Comparison of ENCODE assay signal across 25 cellular contexts in the genomic region with DNA sequence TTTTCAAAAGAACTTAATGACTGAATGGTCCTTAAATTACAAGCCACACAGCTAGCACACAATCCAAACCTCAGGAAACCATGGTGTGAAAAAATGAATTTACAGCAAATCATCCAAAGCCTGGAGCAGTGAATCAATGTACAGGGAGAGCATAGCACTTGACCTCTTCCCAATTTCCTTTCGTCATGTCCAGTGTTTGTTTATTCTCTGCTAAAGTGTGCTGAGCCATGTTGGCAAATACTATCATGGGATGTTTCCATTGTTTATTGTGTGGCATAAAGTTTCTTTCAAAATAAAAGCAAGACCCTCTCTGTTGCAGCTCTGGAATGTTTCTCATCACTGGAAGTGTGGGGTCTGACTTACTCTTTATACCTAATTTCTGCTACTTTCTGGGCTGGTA. TPM values are rescaled to one million over a fixed set of nuclear protein-coding genes. Genes with fewer than 3 reads are reported as not detected.
"Had no signal": no experiment of that assay in that cellular context is flagged by ENCODE, and none has a peak within 500 bp of the region (broad histone marks: within the 10 kb centered on the region; RNA-seq: fewer than 3 reads in every experiment).

No MANE protein-coding gene starts in this region.

- H3K36me3 Mint-ChIP-seq: activated CD8-positive, alpha-beta memory T cell treated with anti-CD3 and anti-CD28 coated beads, Interleukin-2, amount 10 ng/mL, durations not matched to agents 7 days and 5 days had no signal

- H3K4me1 Mint-ChIP-seq: activated CD4-positive, alpha-beta memory T cell treated with anti-CD3 and anti-CD28 coated beads, Interleukin-2, amount 10 ng/mL, durations not matched to agents 7 days and 5 days; activated CD8-positive, alpha-beta memory T cell treated with anti-CD3 and anti-CD28 coated beads, Interleukin-2, amount 10 ng/mL, durations not matched to agents 7 days and 5 days; nephron progenitor cell had no signal

- H3K27ac ChIP-seq: body of pancreas, cardiac muscle cell, right lobe of liver, upper lobe of left lung had no signal

- H3K4me3 ChIP-seq: body of pancreas, cardiac muscle cell, gastrocnemius medialis, mucosa of descending colon, right lobe of liver, upper lobe of left lung had no signal

- H3K36me3 ChIP-seq: cardiac muscle cell, gastrocnemius medialis, right lobe of liver, upper lobe of left lung had no signal

- ATAC-seq: activated CD8-positive, alpha-beta memory T cell treated with anti-CD3 and anti-CD28 coated beads, Interleukin-2, amount 10 ng/mL, durations not matched to agents 7 days and 5 days; body of pancreas; mucosa of descending colon; stimulated activated naive CD8-positive, alpha-beta T cell treated with anti-CD3 and anti-CD28 coated beads, Interleukin-15, Interleukin-2, amounts not matched to agents 100 U/mL and 50 U/mL, for 24 hours had no signal

- H3K9me3 ChIP-seq: body of pancreas, gastrocnemius medialis, mucosa of descending colon, right lobe of liver, upper lobe of left lung had no signal

- DNase-seq: activated CD4-positive, alpha-beta memory T cell treated with anti-CD3 and anti-CD28 coated beads, Interleukin-2, amount 10 ng/mL, durations not matched to agents 7 days and 5 days; activated CD4-positive, alpha-beta T cell treated with anti-CD3 and anti-CD28 coated beads for 48 hours; activated CD8-positive, alpha-beta memory T cell treated with anti-CD3 and anti-CD28 coated beads, Interleukin-2, amount 10 ng/mL, durations not matched to agents 7 days and 5 days; activated gamma-delta T cell; activated naive CD4-positive, alpha-beta T cell treated with anti-CD3 and anti-CD28 coated beads, Interleukin-2, amount 50 U/mL, for 16 hours; anterior cingulate cortex; body of pancreas; erythroblast; gastrocnemius medialis; head of caudate nucleus; mesendoderm; mucosa of descending colon; nephron progenitor cell; nucleus accumbens; right lobe of liver; stimulated activated CD4-positive, alpha-beta T cell treated with anti-CD3 and anti-CD28 coated beads, Interleukin-4, amount 100 ng/mL, for 4 hours; stimulated activated naive CD8-positive, alpha-beta T cell treated with anti-CD3 and anti-CD28 coated beads, Interleukin-15, Interleukin-2, amounts not matched to agents 100 U/mL and 50 U/mL, for 24 hours; T-helper 2 cell; upper lobe of left lung had no signal

- H3K27ac Mint-ChIP-seq: activated CD4-positive, alpha-beta memory T cell treated with anti-CD3 and anti-CD28 coated beads, Interleukin-2, amount 10 ng/mL, durations not matched to agents 7 days and 5 days; activated CD8-positive, alpha-beta memory T cell treated with anti-CD3 and anti-CD28 coated beads, Interleukin-2, amount 10 ng/mL, durations not matched to agents 7 days and 5 days; activated T-helper 1 cell treated with anti-CD3 and anti-CD28 coated beads, Interleukin-12 subunit alpha, Interleukin-12 subunit beta, Interleukin-2, Interleukin-4 antibody, amounts not matched to agents 30 ng/mL and 10 ng/mL and 1 ng/mL, durations not matched to agents 14 hours and 24 hours and 36 hours; nephron progenitor cell had no signal

- H3K27me3 ChIP-seq: body of pancreas, cardiac muscle cell, gastrocnemius medialis, upper lobe of left lung had no signal

- H3K9me3 Mint-ChIP-seq: activated CD4-positive, alpha-beta memory T cell treated with anti-CD3 and anti-CD28 coated beads, Interleukin-2, amount 10 ng/mL, durations not matched to agents 7 days and 5 days; activated T-helper 1 cell treated with anti-CD3 and anti-CD28 coated beads, Interleukin-12 subunit alpha, Interleukin-12 subunit beta, Interleukin-2, Interleukin-4 antibody, amounts not matched to agents 30 ng/mL and 10 ng/mL and 1 ng/mL, durations not matched to agents 14 hours and 24 hours and 36 hours; nephron progenitor cell had no signal

- H3K27me3 Mint-ChIP-seq: activated CD4-positive, alpha-beta memory T cell treated with anti-CD3 and anti-CD28 coated beads, Interleukin-2, amount 10 ng/mL, durations not matched to agents 7 days and 5 days; activated CD8-positive, alpha-beta memory T cell treated with anti-CD3 and anti-CD28 coated beads, Interleukin-2, amount 10 ng/mL, durations not matched to agents 7 days and 5 days had no signal

- H3K4me1 ChIP-seq: body of pancreas, right lobe of liver, upper lobe of left lung had no signal

- H3K4me3 Mint-ChIP-seq: activated CD4-positive, alpha-beta memory T cell treated with anti-CD3 and anti-CD28 coated beads, Interleukin-2, amount 10 ng/mL, durations not matched to agents 7 days and 5 days; activated CD8-positive, alpha-beta memory T cell treated with anti-CD3 and anti-CD28 coated beads, Interleukin-2, amount 10 ng/mL, durations not matched to agents 7 days and 5 days; activated T-helper 1 cell treated with anti-CD3 and anti-CD28 coated beads, Interleukin-12 subunit alpha, Interleukin-12 subunit beta, Interleukin-2, Interleukin-4 antibody, amounts not matched to agents 30 ng/mL and 10 ng/mL and 1 ng/mL, durations not matched to agents 14 hours and 24 hours and 36 hours; nephron progenitor cell had no signal

RNA-seq across cellular contexts. Expression of a gene that starts 25.4 kb away (rescaled TPM):
- total RNA-seq: activated CD4-positive, alpha-beta memory T cell treated with anti-CD3 and anti-CD28 coated beads, Interleukin-2, amount 10 ng/mL, durations not matched to agents 7 days and 5 days; activated CD8-positive, alpha-beta memory T cell treated with anti-CD3 and anti-CD28 coated beads, Interleukin-2, amount 10 ng/mL, durations not matched to agents 7 days and 5 days; activated T-helper 1 cell treated with anti-CD3 and anti-CD28 coated beads, Interleukin-12 subunit alpha, Interleukin-12 subunit beta, Interleukin-2, Interleukin-4 antibody, amounts not matched to agents 30 ng/mL and 10 ng/mL and 1 ng/mL, durations not matched to agents 14 hours and 24 hours and 36 hours; body of pancreas; cardiac muscle cell; cerebellum; gastrocnemius medialis; liver; mucosa of descending colon; right lobe of liver; subcutaneous adipose tissue; upper lobe of left lung had no signal
- polyA plus RNA-seq: cardiac muscle cell, liver, thymus had no signal
